Comparison of ENCODE assay signal across 8 cellular contexts in genomic region chr2:241355983-241356870, GRCh38. TPM values are rescaled to one million over a fixed set of nuclear protein-coding genes. Genes with fewer than 3 reads are reported as not detected.
DNase-seq lines count a peak whose midpoint lies in the region; ATAC-seq and TF ChIP-seq lines count a peak whose summit lies in the region.

Gene FARP2, plus strand, starts transcription at chr2:241356285. Its CDS starts 16,823 bp downstream, at chr2:241373108.

- peak within 1 kb of the TSS; percentile 95 for H3K27ac Mint-ChIP-seq in activated CD4-positive, alpha-beta T cell treated with anti-CD3 and anti-CD28 coated beads, Interleukin-2, amount 10 ng/mL, durations not matched to agents 7 days and 5 days

- H3K36me3 Mint-ChIP-seq in activated CD4-positive, alpha-beta T cell treated with anti-CD3 and anti-CD28 coated beads, Interleukin-2, amount 10 ng/mL, durations not matched to agents 7 days and 5 days (ENCODE audit: low read depth): peaks cover 24% of the 10 kb centered on the region

- no peaks in the 10 kb centered on the region for H3K27me3 Mint-ChIP-seq in activated CD4-positive, alpha-beta T cell treated with anti-CD3 and anti-CD28 coated beads, Interleukin-2, amount 10 ng/mL, durations not matched to agents 7 days and 5 days

- H3K9me3 Mint-ChIP-seq in activated CD4-positive, alpha-beta T cell treated with anti-CD3 and anti-CD28 coated beads, Interleukin-2, amount 10 ng/mL, durations not matched to agents 7 days and 5 days: no peaks in the 10 kb centered on the region

- peak within 1 kb of the TSS; percentile 90 for H3K4me3 ChIP-seq in coronary artery

- TF ChIP-seq CTCF in coronary artery (IDR thresholded peaks at IDR 0.05): no peak

- CTCF ChIA-PET in activated CD4-positive, alpha-beta T cell treated with anti-CD3 and anti-CD28 coated beads, Interleukin-2, amount 10 ng/mL, durations not matched to agents 7 days and 5 days (lab: Charles Lee): interaction anchor here (0.6 kb wide), 1 partner anchor 327 kb away, joined by 4 read pairs; no protein-coding TSS in a partner anchor

- H3K27ac ChIP-seq in coronary artery: peak within 1 kb of the TSS; percentile 86 to 96

- POLR2A ChIA-PET in activated CD4-positive, alpha-beta T cell treated with anti-CD3 and anti-CD28 coated beads, Interleukin-2, amount 10 ng/mL, durations not matched to agents 7 days and 5 days (lab: Charles Lee): no interaction called here

- intact Hi-C loops in left colon (cut with DNase I, micrococcal nuclease): no loop called here

- DNase-seq in C1 segment of cervical spinal cord (lab: John Stamatoyannopoulos, UW) (peak; percentile 69 to 100 (median 96)), NCI-H69 (lab: John Stamatoyannopoulos, UW) (peak; percentile 97), coronary artery (ENCODE audit: low spot score) (peak; percentile 99), left colon (peak; percentile 100)
- peak; percentile 97 for DNase-seq in activated CD4-positive, alpha-beta T cell treated with anti-CD3 and anti-CD28 coated beads, Interleukin-2, amount 10 ng/mL, durations not matched to agents 7 days and 5 days
- DNase-seq in stimulated activated CD4-positive, alpha-beta T cell treated with anti-CD3 and anti-CD28 coated beads, Interleukin-1b, Interleukin-23, amount 100 ng/mL, for 4 hours (ENCODE audit: low read depth in 2 of 2): peak; percentile 95

- peak within 1 kb of the TSS; percentile 75 for H3K4me3 Mint-ChIP-seq in activated CD4-positive, alpha-beta T cell treated with anti-CD3 and anti-CD28 coated beads, Interleukin-2, amount 10 ng/mL, durations not matched to agents 7 days and 5 days

- ATAC-seq in GM19372 (IDR thresholded peaks at IDR 0.05; ENCODE audit: low read depth, unreplicated experiment) (peak; percentile 80), HG03521 (IDR thresholded peaks at IDR 0.05; ENCODE audit: unreplicated experiment) (peak; percentile 77), left colon (peak; percentile 66)

- H3K4me1 Mint-ChIP-seq in activated CD4-positive, alpha-beta T cell treated with anti-CD3 and anti-CD28 coated beads, Interleukin-2, amount 10 ng/mL, durations not matched to agents 7 days and 5 days: peaks cover 40% of the 10 kb centered on the region

RNA-seq across cellular contexts. Expression of gene FARP2, which starts in this region (rescaled TPM):
- 10 to 100 TPM; 18.2 to 18.4 TPM for total RNA-seq in activated CD4-positive, alpha-beta T cell treated with anti-CD3 and anti-CD28 coated beads, Interleukin-2, amount 10 ng/mL, durations not matched to agents 7 days and 5 days
- total RNA-seq in left colon: 100 to 1,000 TPM; 126 to 138 TPM

Comparison
In these comparisons a context has a peak if more than half of its experiments do, and no peak if none do; other contexts are left out.
1. Peak in every context shown above with its lines: DNase-seq, ATAC-seq, H3K4me3 ChIP-seq and H3K27ac ChIP-seq.
2. RNA of gene FARP2 (total RNA-seq): 126 to 138 TPM in left colon; 18.2 to 18.4 TPM in activated CD4-positive, alpha-beta T cell treated with anti-CD3 and anti-CD28 coated beads, Interleukin-2, amount 10 ng/mL, durations not matched to agents 7 days and 5 days; every median in the first group is over 4 times any median in the second.